ENCODE assay signal across 21 cellular contexts in genomic region chr18:33960393-33960792, GRCh38.
DNase-seq lines count a peak whose midpoint lies in the region; TF ChIP-seq lines count a peak whose summit lies in the region.
"Had no signal": no experiment of that assay in that cellular context is flagged by ENCODE, and none has a peak within 500 bp of the region (broad histone marks: within the 10 kb centered on the region; RNA-seq: fewer than 3 reads in every experiment).

No MANE protein-coding gene starts in this region.

- no peak overlapping the region for H3K4me3 ChIP-seq in epithelial cell of esophagus (ENCODE audit: low read length)
- H3K4me3 ChIP-seq: body of pancreas, heart right ventricle, left ventricle myocardium inferior, psoas muscle, stomach, tibial artery had no signal

- DNase-seq in DMS53 (lab: John Stamatoyannopoulos, UW) (peak; percentile 71), NCI-H1092 (lab: John Stamatoyannopoulos, UW) (peak; percentile 31), NCI-H345 (lab: John Stamatoyannopoulos, UW) (peak; percentile 82), epithelial cell of esophagus (ENCODE audit: low read depth) (peak; percentile 7), NCI-H1694 treated with DMSO at 0.1 percent for 48 hours (lab: John Stamatoyannopoulos, UW) (no peak), NCI-H524 treated with DMSO at 0.1 percent for 48 hours (lab: John Stamatoyannopoulos, UW) (no peak), NCI-H446 treated with DMSO at 0.1 percent for 48 hours (lab: John Stamatoyannopoulos, UW) (no peak)
- DNase-seq: activated CD4-positive, alpha-beta memory T cell treated with anti-CD3 and anti-CD28 coated beads for 36 hours; body of pancreas; erythroblast; heart right ventricle; left ventricle myocardium inferior; MM.1S; naive B cell; NCI-H2171 treated with DMSO at 0.1 percent for 48 hours; NK-92 treated with Interleukin-12 subunit alpha and Interleukin-12 subunit beta, amount 100 ng/mL, for 24 hours; psoas muscle; stimulated activated CD8-positive, alpha-beta memory T cell treated with anti-CD3 and anti-CD28 coated beads, Interleukin-4, amount 100 ng/mL, for 48 hours; stomach; T-helper 1 cell; tibial artery had no signal

- TF ChIP-seq CTCF in epithelial cell of esophagus (IDR thresholded peaks at IDR 0.05; ENCODE audit: insufficient read depth, low read depth, low read length, missing control alignments): no peak

Comparison
In these comparisons a context has a peak if more than half of its experiments do, and no peak if none do; other contexts are left out.
1. DNase-seq: peak in DMS53 (single experiment), NCI-H1092 (single experiment), NCI-H345 (single experiment) and epithelial cell of esophagus (single experiment); none in NCI-H1694 treated with DMSO at 0.1 percent for 48 hours (single experiment), NCI-H524 treated with DMSO at 0.1 percent for 48 hours (single experiment) and NCI-H446 treated with DMSO at 0.1 percent for 48 hours (single experiment).